19 cellular contexts compared by ENCODE assay signal in the genomic region with DNA sequence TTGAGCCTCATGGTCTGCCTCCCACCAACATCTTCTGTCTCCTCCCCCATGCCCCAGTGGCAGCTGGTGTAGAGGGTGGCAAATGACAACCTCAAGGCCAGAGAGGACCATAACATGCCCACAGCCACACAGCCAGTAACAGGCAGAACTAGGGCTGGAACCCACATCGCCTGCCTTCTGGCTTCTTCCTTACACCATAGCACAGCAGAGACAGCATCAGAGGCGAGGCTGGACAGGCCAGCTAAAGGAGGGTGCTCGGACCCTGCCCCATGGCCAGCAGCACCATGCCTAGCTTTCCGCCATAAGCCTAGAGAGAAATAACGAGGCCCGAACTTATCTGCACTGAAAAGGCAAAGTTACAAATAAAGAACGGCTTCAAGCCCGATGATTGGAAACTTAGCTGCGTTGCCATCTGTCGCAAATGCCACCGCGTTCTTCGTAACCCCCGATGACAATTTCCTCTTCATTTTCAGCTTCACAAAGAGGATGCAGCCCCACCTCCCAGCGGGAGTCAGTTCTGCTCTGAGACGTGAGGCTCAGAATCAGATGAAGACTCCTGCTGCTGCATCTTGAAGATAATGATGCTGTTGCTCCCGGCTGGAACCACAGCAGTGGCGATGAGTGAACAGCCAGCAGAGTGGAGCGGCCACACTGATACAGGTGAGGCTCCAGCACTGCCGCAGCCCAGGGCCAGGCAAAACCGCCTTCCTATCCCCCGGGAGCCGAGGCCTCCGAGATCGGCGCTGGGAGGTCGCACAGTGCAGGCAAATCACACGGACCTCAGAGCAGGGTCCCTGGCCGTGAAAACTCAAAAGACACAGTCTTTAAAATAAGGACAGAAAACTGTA.
DNase-seq lines count a peak whose midpoint lies in the region; ATAC-seq and TF ChIP-seq lines count a peak whose summit lies in the region.
"Had no signal": no experiment of that assay in that cellular context is flagged by ENCODE, and none has a peak within 500 bp of the region (broad histone marks: within the 10 kb centered on the region; RNA-seq: fewer than 3 reads in every experiment).

No MANE protein-coding gene starts in this region.

- H3K4me1 ChIP-seq in sigmoid colon: no peaks in the 10 kb centered on the region

- H3K9me3 ChIP-seq in sigmoid colon: no peaks in the 10 kb centered on the region

- TF ChIP-seq EP300 in sigmoid colon (IDR thresholded peaks at IDR 0.05): no peak

- DNase-seq in NCI-H2171 treated with DMSO at 0.1 percent for 48 hours (lab: John Stamatoyannopoulos, UW): peak; percentile 14
- DNase-seq in NCI-H2171 (lab: John Stamatoyannopoulos, UW): no peak
- peak; percentile 49 to 80 for DNase-seq in NCI-H524 (lab: John Stamatoyannopoulos, UW)
- DNase-seq in islet precursor cell: peak; percentile 43
- DNase-seq in sigmoid colon: peak; percentile 41
- DNase-seq in UCSD-AML1 (lab: John Stamatoyannopoulos, UW; ENCODE audit: unreplicated experiment): no peak
- DNase-seq: CD8-positive, alpha-beta T cell; GF-D8; GOT3; HFFc6; IMR-90; Kasumi-1; NCI-H1417; NCI-H2029; NCI-H526 treated with DMSO at 0.1 percent for 48 hours; PC-3 had no signal

- 80 to 84% methylated on average over 29 of the region's 29 CpGs for WGBS in sigmoid colon, 2 donors

- no peak overlapping the region for H3K27ac ChIP-seq in sigmoid colon
- H3K27ac ChIP-seq: 22Rv1 had no signal

- ATAC-seq in GM18520 (IDR thresholded peaks at IDR 0.05; ENCODE audit: unreplicated experiment): no peak
- no peak for ATAC-seq in HG02678 (IDR thresholded peaks at IDR 0.05; ENCODE audit: unreplicated experiment)
- ATAC-seq: CD8-positive, alpha-beta T cell; PC-3 had no signal

- no peaks in the 10 kb centered on the region for H3K36me3 ChIP-seq in sigmoid colon

- no peak for TF ChIP-seq POLR2A in sigmoid colon (IDR thresholded peaks at IDR 0.05)

- no peak for TF ChIP-seq CTCF in sigmoid colon (IDR thresholded peaks at IDR 0.05)

- no peaks in the 10 kb centered on the region for H3K27me3 ChIP-seq in sigmoid colon

- intact Hi-C loops in sigmoid colon (cut with DNase I): no loop called here

- H3K4me3 ChIP-seq in sigmoid colon: no peak overlapping the region

Comparison
In these comparisons a context has a peak if more than half of its experiments do, and no peak if none do; other contexts are left out.
1. DNase-seq: peak in NCI-H2171 treated with DMSO at 0.1 percent for 48 hours (single experiment), NCI-H524 (2 of 2), islet precursor cell (single experiment) and sigmoid colon (single experiment); none in NCI-H2171 (single experiment) and UCSD-AML1 (single experiment).